23 cellular contexts compared by ENCODE assay signal in genomic region chr4:188400456-188400855, GRCh38.
A peak's percentile ranks its signal among the peaks of the same experiment; 100 is the strongest.
DNase-seq lines count a peak whose midpoint lies in the region; ATAC-seq and TF ChIP-seq lines count a peak whose summit lies in the region.
"Had no signal": no experiment of that assay in that cellular context is flagged by ENCODE, and none has a peak within 500 bp of the region (broad histone marks: within the 10 kb centered on the region; RNA-seq: fewer than 3 reads in every experiment).

No MANE protein-coding gene starts in this region.

- no peaks in the 10 kb centered on the region for H3K79me2 ChIP-seq in mesendoderm (ENCODE audit: control insufficient read depth, insufficient read depth, low read length)

- no peaks in the 10 kb centered on the region for H3K27me3 ChIP-seq in IMR-90 (ENCODE audit: control insufficient read depth, insufficient read depth, low read length)
- H3K27me3 ChIP-seq in mesendoderm (ENCODE audit: insufficient read depth, low read length, poor library complexity): no peaks in the 10 kb centered on the region
- H3K27me3 ChIP-seq: SJSA1, thyroid gland had no signal

- H3K9me3 ChIP-seq in IMR-90 (ENCODE audit: control insufficient read depth, insufficient read depth, low read length): no peaks in the 10 kb centered on the region; the same call in 1 of the 2 replicates
- H3K9me3 ChIP-seq: thyroid gland had no signal

- intact Hi-C loops in IMR-90 (cut with micrococcal nuclease): no loop called here

- H3K56ac ChIP-seq in IMR-90 (ENCODE audit: extremely low read depth, insufficient read depth, low read length) (no peak overlapping the region), mesendoderm (ENCODE audit: low read length) (peak overlapping the region; percentile 11)

- TF ChIP-seq POLR2A in IMR-90 (IDR thresholded peaks at IDR 0.05; ENCODE audit: low read depth, low read length): no peak

- in situ Hi-C loops in IMR-90 (cut with MboI; ENCODE audit: low sequenced_read_pairs): no loop called here

- dilution Hi-C loops in IMR-90 (cut with HindIII; ENCODE audit: low sequenced_read_pairs, unreplicated experiment): no loop called here

- H3K4ac ChIP-seq in IMR-90 (ENCODE audit: low read depth, low read length) (no peak overlapping the region), mesendoderm (ENCODE audit: low read depth, low read length) (peak overlapping the region; percentile 89)

- H3K79me1 ChIP-seq in IMR-90 (ENCODE audit: low read depth in 1 of 2, low read length in 2 of 2) (no peaks in the 10 kb centered on the region), mesendoderm (ENCODE audit: low read length) (no peaks in the 10 kb centered on the region)

- H3K9me1 ChIP-seq in IMR-90 (ENCODE audit: insufficient read depth, low read length): no peaks in the 10 kb centered on the region

- no TSS peak for BruUV-seq in IMR-90 (replicated peaks; lab: Mats Ljungman, UMichigan)

- no peak overlapping the region for H2BK120ac ChIP-seq in IMR-90 (ENCODE audit: low read depth, low read length)
- peak overlapping the region; percentile 86 for H2BK120ac ChIP-seq in mesendoderm (ENCODE audit: low read depth, low read length)

- TF ChIP-seq CTCF in IMR-90 (conservative IDR thresholded peaks at IDR 0.05; ENCODE audit: low read depth, low read length): no peak

- no CpG with 5 or more reads among the region's 3 CpGs for WGBS in IMR-90 (ENCODE audit: extremely low coverage in 2 of 2, insufficient read length in 1 of 2), 2 experiments
- WGBS in mesendoderm (ENCODE audit: extremely low coverage, insufficient coverage, low lambda C conversion rate): no CpG with 5 or more reads among the region's 3 CpGs

- H2AK5ac ChIP-seq in IMR-90 (ENCODE audit: low read depth, low read length) (no peak overlapping the region), mesendoderm (ENCODE audit: low read length) (no peak overlapping the region)

- 0 out of 2 replicates have a peak overlapping the region, but pooled peaks have one; percentile 13 for H3K18ac ChIP-seq in IMR-90 (ENCODE audit: low read depth, low read length)
- peak overlapping the region; percentile 80 for H3K18ac ChIP-seq in mesendoderm (ENCODE audit: low read length)

- H3K36me3 ChIP-seq in IMR-90 (ENCODE audit: control insufficient read depth, insufficient read depth, low read length): no peaks in the 10 kb centered on the region
- H3K36me3 ChIP-seq in mesendoderm (ENCODE audit: control insufficient read depth, insufficient read depth, low read length): no peaks in the 10 kb centered on the region
- H3K36me3 ChIP-seq: SJSA1, thyroid gland had no signal

- H4K5ac ChIP-seq in IMR-90 (ENCODE audit: low read depth, low read length) (no peak overlapping the region), mesendoderm (ENCODE audit: low read length) (no peak overlapping the region)

- H3K4me3 ChIP-seq in IMR-90 (ENCODE audit: insufficient read depth, low read depth, low read length) (no peak overlapping the region), mesendoderm (ENCODE audit: low read length) (no peak overlapping the region)
- H3K4me3 ChIP-seq: SJSA1, thyroid gland had no signal

- POLR2A ChIA-PET in IMR-90 (lab: Charles Lee; ENCODE audit: unreplicated experiment): no interaction called here

- CTCF ChIA-PET in IMR-90 (lab: Yijun Ruan, JAX): no interaction called here

- H2BK5ac ChIP-seq in IMR-90 (ENCODE audit: low read depth, low read length, poor library complexity, severe bottlenecking) (no peak overlapping the region), mesendoderm (ENCODE audit: low read length) (peak overlapping the region; percentile 12)

- peak; percentile 24 for DNase-seq in AG08395 (ENCODE audit: low spot score)
- no peak for DNase-seq in IMR-90
- no peak for DNase-seq in epithelial cell of prostate (ENCODE audit: low read depth, low spot score)
- peak; percentile 31 for DNase-seq in mesendoderm
- DNase-seq in HuH-7 (ENCODE audit: low spot score): no peak
- DNase-seq in GDM1 (lab: John Stamatoyannopoulos, UW): no peak
- DNase-seq: activated CD4-positive, CD25-positive, alpha-beta regulatory T cell treated with anti-CD3 and anti-CD28 coated beads, Interleukin-2, amount 50 U/mL, for 72 hours; activated naive CD8-positive, alpha-beta T cell treated with anti-CD3 and anti-CD28 coated beads, Interleukin-2, amount 50 U/mL, for 24 hours; CD4-positive, alpha-beta T cell; central memory CD4-positive, alpha-beta T cell; DMS79; KG1; kidney glomerular epithelial cell; NCI-H1048; NCI-H2029; NCI-H510A treated with DMSO at 0.1 percent for 48 hours; OCI-M1; T-helper 9 cell; thyroid gland had no signal

- H3K14ac ChIP-seq in IMR-90 (replicated peaks; ENCODE audit: low read depth, low read length): no peak overlapping the region

- H4K20me1 ChIP-seq in IMR-90 (ENCODE audit: insufficient read depth, low read length): no peaks in the 10 kb centered on the region

- no peak overlapping the region for H2AFZ ChIP-seq in IMR-90 (replicated peaks; ENCODE audit: low read length, poor library complexity)

- peaks cover 3% of the 10 kb centered on the region for H3K4me1 ChIP-seq in IMR-90 (ENCODE audit: control insufficient read depth, insufficient read depth, low read length)
- H3K4me1 ChIP-seq in mesendoderm (ENCODE audit: control insufficient read depth, low read depth, low read length): no peaks in the 10 kb centered on the region
- H3K4me1 ChIP-seq: SJSA1, thyroid gland had no signal

- H2AK9ac ChIP-seq in IMR-90 (replicated peaks; ENCODE audit: low read depth, low read length, poor library complexity): no peak overlapping the region

- TF ChIP-seq RAD21 in IMR-90 (IDR thresholded peaks at IDR 0.05; ENCODE audit: low read length): no peak

- H3K9ac ChIP-seq in IMR-90 (ENCODE audit: low read depth, low read length) (no peak overlapping the region), mesendoderm (ENCODE audit: low read length) (no peak overlapping the region)

- H2BK15ac ChIP-seq in IMR-90 (ENCODE audit: low read depth, low read length) (peak overlapping the region; percentile 4; the same call in 1 of the 3 replicates), mesendoderm (replicated peaks; ENCODE audit: low read depth) (no peak overlapping the region)

- H3K4me2 ChIP-seq in IMR-90 (ENCODE audit: low read depth, low read length): no peak overlapping the region
- H3K4me2 ChIP-seq in mesendoderm (ENCODE audit: low read length): no peak overlapping the region

- no peak overlapping the region for H3K27ac ChIP-seq in IMR-90 (ENCODE audit: insufficient read depth, low read length)
- H3K27ac ChIP-seq in epithelial cell of prostate: peak overlapping the region; percentile 23
- peak overlapping the region; percentile 80 for H3K27ac ChIP-seq in mesendoderm (ENCODE audit: low read depth, low read length)
- H3K27ac ChIP-seq: SJSA1, thyroid gland had no signal

- no peak overlapping the region for H4K91ac ChIP-seq in IMR-90 (ENCODE audit: insufficient read depth, low read depth, low read length)

- H4K8ac ChIP-seq in IMR-90 (ENCODE audit: low read depth in 2 of 2, low read length in 2 of 2) (no peak overlapping the region), mesendoderm (ENCODE audit: low read depth, low read length) (no peak overlapping the region)

- H2BK20ac ChIP-seq in IMR-90 (ENCODE audit: low read depth, low read length): no peak overlapping the region

- H3K23ac ChIP-seq in IMR-90 (ENCODE audit: low read depth, low read length): no peak overlapping the region
- no peak overlapping the region for H3K23ac ChIP-seq in mesendoderm (ENCODE audit: low read length)

- ATAC-seq in IMR-90 (ENCODE audit: low read depth) (no peak), HG03378 (IDR thresholded peaks at IDR 0.05; ENCODE audit: unreplicated experiment) (no peak), GM19395 (IDR thresholded peaks at IDR 0.05; ENCODE audit: unreplicated experiment) (no peak)
- ATAC-seq: activated naive CD8-positive, alpha-beta T cell treated with anti-CD3 and anti-CD28 coated beads, Interleukin-2, amount 50 U/mL, for 24 hours; stimulated activated effector memory CD8-positive, alpha-beta T cell treated with anti-CD3 and anti-CD28 coated beads, Interleukin-12 subunit alpha, Interleukin-12 subunit beta, amount 100 ng/mL, for 72 hours had no signal

TF ChIP-seq in IMR-90, 13 proteins besides CTCF, POLR2A, EP300 and RAD21:
- TF ChIP-seq CHD1 (IDR thresholded peaks at IDR 0.05; ENCODE audit: low read depth, low read length): no peak
- no peak for TF ChIP-seq FOS (IDR thresholded peaks at IDR 0.05; ENCODE audit: low read depth, low read length)
- no peak for TF ChIP-seq ELK1 (IDR thresholded peaks at IDR 0.05; ENCODE audit: borderline replicate concordance, low read depth, low read length)
- no peak for TF ChIP-seq USF2 (IDR thresholded peaks at IDR 0.05; ENCODE audit: low read depth, low read length)
- TF ChIP-seq MAFK (IDR thresholded peaks at IDR 0.05; ENCODE audit: low read depth, low read length): no peak
- TF ChIP-seq SMC3 (IDR thresholded peaks at IDR 0.05; ENCODE audit: low read depth, low read length): no peak
- TF ChIP-seq MAZ (IDR thresholded peaks at IDR 0.05; ENCODE audit: borderline replicate concordance, low read depth, low read length): no peak
- TF ChIP-seq BHLHE40 (IDR thresholded peaks at IDR 0.05; ENCODE audit: low read depth, low read length): no peak
- TF ChIP-seq NFE2L2 (IDR thresholded peaks at IDR 0.05; ENCODE audit: low read depth, low read length): no peak
- no peak for TF ChIP-seq RFX5 (IDR thresholded peaks at IDR 0.05; ENCODE audit: low read depth, low read length)
- no peak for TF ChIP-seq RCOR1 (IDR thresholded peaks at IDR 0.05; ENCODE audit: insufficient replicate concordance, low read length)
- TF ChIP-seq MXI1 (IDR thresholded peaks at IDR 0.05; ENCODE audit: borderline replicate concordance, low read depth, low read length): no peak
- no peak for TF ChIP-seq CEBPB (IDR thresholded peaks at IDR 0.05; ENCODE audit: low read depth, low read length)

Comparison
In these comparisons a context has a peak if more than half of its experiments do, and no peak if none do; other contexts are left out.
1. DNase-seq: peak in AG08395 (single experiment) and mesendoderm (single experiment); none in IMR-90 (single experiment), epithelial cell of prostate (single experiment), HuH-7 (single experiment) and GDM1 (single experiment).